ENCODE assay signal across 20 cellular contexts in the genomic region with DNA sequence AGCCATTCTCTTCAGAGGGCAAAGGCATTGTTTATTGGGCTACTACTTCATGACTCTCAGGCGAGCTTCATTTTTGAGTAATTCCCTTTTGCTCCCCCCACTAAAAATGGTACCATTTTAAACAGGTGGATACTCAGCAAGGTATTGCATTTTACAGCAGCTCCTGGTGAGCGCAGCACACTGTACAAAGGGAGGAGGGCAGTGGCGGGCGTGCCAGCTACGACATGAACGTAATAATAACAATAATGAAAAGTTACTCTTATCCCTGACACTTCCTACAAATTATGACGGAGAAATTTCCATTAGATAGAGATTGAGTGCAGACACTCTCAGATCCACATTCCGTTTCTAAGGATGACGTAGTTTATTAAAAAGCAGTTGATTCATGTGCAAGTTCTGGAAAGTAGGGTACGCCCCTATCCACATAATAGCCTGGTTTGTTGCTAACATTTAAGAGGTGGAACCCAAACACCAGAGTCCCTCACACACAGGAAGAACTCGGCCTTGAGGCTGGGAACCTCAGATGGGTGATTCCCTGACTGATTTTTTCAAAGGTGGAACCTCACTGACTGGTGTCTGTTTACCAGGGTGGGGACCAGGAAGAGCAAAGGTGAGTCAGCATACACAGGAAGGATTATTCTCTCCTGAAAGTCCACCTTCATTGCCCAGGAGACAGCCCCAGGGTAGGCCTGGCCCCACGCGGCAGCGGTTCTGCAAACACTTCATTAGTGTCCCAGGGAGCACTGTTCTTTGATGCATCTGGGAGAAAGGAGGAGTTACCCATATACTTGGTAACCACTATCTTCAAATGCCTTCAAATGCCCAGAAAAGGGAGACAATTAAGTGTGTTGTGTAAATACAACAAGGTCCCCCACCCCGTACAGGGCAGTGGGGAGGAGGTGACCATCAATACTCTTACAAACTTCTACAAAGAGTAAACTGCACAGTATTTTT.
DNase-seq lines count a peak whose midpoint lies in the region; ATAC-seq, FAIRE-seq and TF ChIP-seq lines count a peak whose summit lies in the region.
"Had no signal": no experiment of that assay in that cellular context is flagged by ENCODE, and none has a peak within 500 bp of the region (broad histone marks: within the 10 kb centered on the region; RNA-seq: fewer than 3 reads in every experiment).

No MANE protein-coding gene starts in this region.

- H3K4me1 Mint-ChIP-seq in CD14-positive monocyte, result peaks cover 26% of the 10 kb centered on the region
- H3K4me1 Mint-ChIP-seq in naive thymus-derived CD4-positive, alpha-beta T cell, result peaks cover 0 to 68% (median 0%) of the 10 kb centered on the region in 7 donors

- H2AK5ac ChIP-seq in mesendoderm (ENCODE audit: low read length), result no peak overlapping the region

- no peak overlapping the region for H2BK15ac ChIP-seq in mesendoderm (replicated peaks; ENCODE audit: low read depth)

- no peak overlapping the region for H3K4me2 ChIP-seq in mesendoderm (ENCODE audit: low read length)

- no peak overlapping the region for H3K56ac ChIP-seq in mesendoderm (ENCODE audit: low read length)

- H2BK5ac ChIP-seq in mesendoderm (ENCODE audit: low read length), result no peak overlapping the region

- no peaks in the 10 kb centered on the region for H3K27me3 Mint-ChIP-seq in CD14-positive monocyte (ENCODE audit: low read depth in 3 of 3)
- H3K27me3 Mint-ChIP-seq in naive thymus-derived CD4-positive, alpha-beta T cell, result peaks cover 0 to 19% (median 0%) of the 10 kb centered on the region in 5 donors

- H3K79me2 ChIP-seq in mesendoderm (ENCODE audit: control insufficient read depth, insufficient read depth, low read length), result no peaks in the 10 kb centered on the region

- no peak overlapping the region for H3K18ac ChIP-seq in mesendoderm (ENCODE audit: low read length)

- no peak for FAIRE-seq in bronchial epithelial cell (lab: Jason Lieb, UNC)

- no peak overlapping the region for H4K5ac ChIP-seq in mesendoderm (ENCODE audit: low read length)

- CTCF ChIA-PET in naive thymus-derived CD4-positive, alpha-beta T cell (lab: Charles Lee), result no interaction called here

- H3K4me1 ChIP-seq in mesendoderm (ENCODE audit: control insufficient read depth, low read depth, low read length), result peaks cover 5% of the 10 kb centered on the region
- no peaks in the 10 kb centered on the region for H3K4me1 ChIP-seq in naive thymus-derived CD4-positive, alpha-beta T cell (ENCODE audit: control insufficient read depth in 2 of 2, insufficient read depth in 2 of 2, low read length in 2 of 2)

- no peak overlapping the region for H3K9ac ChIP-seq in mesendoderm (ENCODE audit: low read length)

- no peak for ATAC-seq in naive thymus-derived CD4-positive, alpha-beta T cell
- no peak for ATAC-seq in activated CD4-positive, CD25-positive, alpha-beta regulatory T cell treated with anti-CD3 and anti-CD28 coated beads, Interleukin-2, amount 50 U/mL, for 24 hours
- ATAC-seq: activated naive CD4-positive, alpha-beta T cell treated with anti-CD3 and anti-CD28 coated beads, Interleukin-2, amount 50 U/mL, for 72 hours; upper lobe of right lung had no signal

- DNase-seq in COLO668 (lab: John Stamatoyannopoulos, UW; ENCODE audit: unreplicated experiment) (peak; percentile 46), HT-29 (ENCODE audit: low spot score) (peak; percentile 95), bronchial epithelial cell (ENCODE audit: low read depth) (peak; percentile 85), mesendoderm (peak; percentile 21), CD14-positive monocyte (ENCODE audit: low spot score) (no peak)
- no peak for DNase-seq in effector CD8-positive, alpha-beta T cell (lab: John Stamatoyannopoulos, UW)
- DNase-seq in naive thymus-derived CD4-positive, alpha-beta T cell, result no peak
- DNase-seq: activated CD4-positive, alpha-beta T cell treated with anti-CD3 and anti-CD28 coated beads, Interleukin-2, amount 50 U/mL, for 1 hour; activated T-cell treated with anti-CD3 and anti-CD28 coated beads for 4 hours; CD4-positive, alpha-beta memory T cell; EL; esophagus squamous epithelium; MG63; NCI-H187; stimulated activated CD4-positive, alpha-beta T cell treated with anti-CD3 and anti-CD28 coated beads, Interleukin-15, amount 100 ng/mL, for 24 hours; stimulated activated naive CD4-positive, alpha-beta T cell; upper lobe of right lung had no signal

- H3K9me3 Mint-ChIP-seq in CD14-positive monocyte, result no peaks in the 10 kb centered on the region
- H3K9me3 Mint-ChIP-seq in naive thymus-derived CD4-positive, alpha-beta T cell, result no peaks in the 10 kb centered on the region
- H3K9me3 Mint-ChIP-seq: activated naive CD4-positive, alpha-beta T cell treated with anti-CD3 and anti-CD28 coated beads, Interleukin-2, amount 50 U/mL, for 72 hours; CD4-positive, alpha-beta memory T cell had no signal

- no peak overlapping the region for H3K4ac ChIP-seq in mesendoderm (ENCODE audit: low read depth, low read length)

- POLR2A ChIA-PET in naive thymus-derived CD4-positive, alpha-beta T cell (lab: Charles Lee), result no interaction called here

- H3K36me3 ChIP-seq in bronchial epithelial cell (ENCODE audit: control insufficient read depth, insufficient read depth, low read length) (no peaks in the 10 kb centered on the region), mesendoderm (ENCODE audit: control insufficient read depth, insufficient read depth, low read length) (no peaks in the 10 kb centered on the region)
- H3K36me3 ChIP-seq in naive thymus-derived CD4-positive, alpha-beta T cell (ENCODE audit: control insufficient read depth in 2 of 3, insufficient read depth in 3 of 3, low read length in 3 of 3), result no peaks in the 10 kb centered on the region
- H3K36me3 ChIP-seq: esophagus squamous epithelium, MG63, upper lobe of right lung had no signal

- no peak overlapping the region for H2BK120ac ChIP-seq in mesendoderm (ENCODE audit: low read depth, low read length)

- H3K27ac Mint-ChIP-seq in CD14-positive monocyte, result no peak overlapping the region
- H3K27ac Mint-ChIP-seq in naive thymus-derived CD4-positive, alpha-beta T cell, result peak overlapping the region in 1 of 9 donors; percentile 40
- H3K27ac Mint-ChIP-seq: activated naive CD4-positive, alpha-beta T cell treated with anti-CD3 and anti-CD28 coated beads, Interleukin-2, amount 50 U/mL, for 72 hours had no signal

- no CpG with 5 or more reads among the region's 15 CpGs for WGBS in mesendoderm (ENCODE audit: extremely low coverage, insufficient coverage, low lambda C conversion rate)

- no peak overlapping the region for H3K4me3 ChIP-seq in bronchial epithelial cell (ENCODE audit: low read depth, low read length)
- no peak overlapping the region for H3K4me3 ChIP-seq in mesendoderm (ENCODE audit: low read length)
- no peak overlapping the region for H3K4me3 ChIP-seq in naive thymus-derived CD4-positive, alpha-beta T cell (ENCODE audit: low read length)
- H3K4me3 ChIP-seq: esophagus squamous epithelium, MG63, SK-N-MC, upper lobe of right lung had no signal

- H3K27ac ChIP-seq in mesendoderm (ENCODE audit: low read depth, low read length), result no peak overlapping the region
- no peak overlapping the region for H3K27ac ChIP-seq in naive thymus-derived CD4-positive, alpha-beta T cell (ENCODE audit: low read depth, low read length)
- H3K27ac ChIP-seq: esophagus squamous epithelium, SK-N-MC, upper lobe of right lung had no signal

- H3K36me3 Mint-ChIP-seq in CD14-positive monocyte, result peaks cover 1 to 3% of the 10 kb centered on the region in 2 donors
- H3K36me3 Mint-ChIP-seq in naive thymus-derived CD4-positive, alpha-beta T cell, result peaks cover 0 to 21% (median 0%) of the 10 kb centered on the region in 5 donors
- H3K36me3 Mint-ChIP-seq: activated naive CD4-positive, alpha-beta T cell treated with anti-CD3 and anti-CD28 coated beads, Interleukin-2, amount 50 U/mL, for 72 hours; CD4-positive, alpha-beta memory T cell had no signal

- no peaks in the 10 kb centered on the region for H3K9me3 ChIP-seq in naive thymus-derived CD4-positive, alpha-beta T cell (ENCODE audit: control insufficient read depth in 2 of 3, low read length in 3 of 3)
- H3K9me3 ChIP-seq: esophagus squamous epithelium, MG63, upper lobe of right lung had no signal

- H4K8ac ChIP-seq in mesendoderm (ENCODE audit: low read depth, low read length), result peak overlapping the region; percentile 69

- no peak for TF ChIP-seq CTCF in bronchial epithelial cell (IDR thresholded peaks at IDR 0.05; ENCODE audit: insufficient read depth, low read length, severe bottlenecking)
- no peak for TF ChIP-seq CTCF in CD14-positive monocyte (IDR thresholded peaks at IDR 0.05)

- no peak overlapping the region for H3K4me3 Mint-ChIP-seq in CD14-positive monocyte
- H3K4me3 Mint-ChIP-seq in naive thymus-derived CD4-positive, alpha-beta T cell, result peak overlapping the region in 1 of 10 donors; percentile 20
- H3K4me3 Mint-ChIP-seq: CD4-positive, alpha-beta memory T cell had no signal

- H3K79me1 ChIP-seq in mesendoderm (ENCODE audit: low read length), result no peaks in the 10 kb centered on the region

- intact Hi-C loops in CD14-positive monocyte (cut with micrococcal nuclease), result no loop called here
- intact Hi-C loops in naive thymus-derived CD4-positive, alpha-beta T cell (cut with micrococcal nuclease), result no loop called here

- H3K27me3 ChIP-seq in bronchial epithelial cell (ENCODE audit: control insufficient read depth, insufficient read depth, low read length) (no peaks in the 10 kb centered on the region), mesendoderm (ENCODE audit: insufficient read depth, low read length, poor library complexity) (no peaks in the 10 kb centered on the region)
- H3K27me3 ChIP-seq in naive thymus-derived CD4-positive, alpha-beta T cell (ENCODE audit: control insufficient read depth in 2 of 2, insufficient read depth in 2 of 2, low read length in 2 of 2), result no peaks in the 10 kb centered on the region
- H3K27me3 ChIP-seq: esophagus squamous epithelium, MG63, upper lobe of right lung had no signal

- H3K23ac ChIP-seq in mesendoderm (ENCODE audit: low read length), result no peak overlapping the region

Comparison
In these comparisons a context has a peak if more than half of its experiments do, and no peak if none do; other contexts are left out.
1. DNase-seq: peak in COLO668 (single experiment), HT-29 (single experiment), bronchial epithelial cell (single experiment) and mesendoderm (single experiment); none in CD14-positive monocyte (single experiment), effector CD8-positive, alpha-beta T cell (single experiment) and naive thymus-derived CD4-positive, alpha-beta T cell (0 of 9).